Comparison of ENCODE assay signal across 1 cellular context in genomic region chr5:74376187-74376586, GRCh38.
TF ChIP-seq lines count a peak whose summit lies in the region.

No MANE protein-coding gene starts in this region.

TF ChIP-seq in K562, 482 proteins besides CTCF, POLR2A, EP300 and RAD21 (continued from another document):
- TF ChIP-seq RERE (CRISPR knock-in tag; IDR thresholded peaks at IDR 0.05; ENCODE audit: borderline replicate concordance) (no peak), ARID1B (IDR thresholded peaks at IDR 0.05) (peak; percentile 56), SP2 (IDR thresholded peaks at IDR 0.05; ENCODE audit: extremely low read depth, low read depth, low read length, poor library complexity, severe bottlenecking) (no peak), CBFA2T3 (IDR thresholded peaks at IDR 0.05) (peak; percentile 20; the same call in 1 of the 2 replicates), NR0B1 (IDR thresholded peaks at IDR 0.05; ENCODE audit: partially characterized antibody) (no peak)
TF ChIP-seq in K562: peak in this region for 7.
